15 cellular contexts compared by ENCODE assay signal in the genomic region with DNA sequence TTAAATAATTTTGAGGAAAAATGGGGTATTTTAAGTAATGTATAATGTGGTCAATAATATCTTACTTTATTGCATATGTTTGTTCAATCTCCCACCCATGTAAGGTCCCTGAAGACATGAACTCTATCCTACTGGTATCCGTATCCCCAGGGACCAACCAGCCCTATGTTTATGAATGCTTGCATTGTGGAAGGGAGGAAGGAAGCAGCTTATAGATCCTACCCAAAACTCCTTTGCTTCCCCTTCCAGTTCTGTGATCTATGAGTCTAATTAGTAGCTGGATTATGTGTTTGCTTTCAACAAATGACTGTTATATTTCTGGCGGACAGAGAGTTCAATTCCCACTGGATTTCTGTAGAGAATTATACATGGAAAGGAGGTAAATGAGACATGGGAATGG. TPM values are rescaled to one million over a fixed set of nuclear protein-coding genes. Genes with fewer than 3 reads are reported as not detected.
DNase-seq lines count a peak whose midpoint lies in the region; ATAC-seq, FAIRE-seq and TF ChIP-seq lines count a peak whose summit lies in the region.
"Had no signal": no experiment of that assay in that cellular context is flagged by ENCODE, and none has a peak within 500 bp of the region (broad histone marks: within the 10 kb centered on the region; RNA-seq: fewer than 3 reads in every experiment).

No MANE protein-coding gene starts in this region.

- POLR2A ChIA-PET in MCF 10A (lab: Yijun Ruan, JAX) = interaction anchor here (0.5 to 3.6 kb wide), 12 partner anchors 8 to 253 kb away, joined by 3 to 45 read pairs (median 8); a partner anchor contains a TSS
- POLR2A ChIA-PET in endothelial cell of umbilical vein (lab: Charles Lee) = no interaction called here

- H3K9me3 Mint-ChIP-seq in MCF 10A (ENCODE audit: unreplicated experiment) = no peaks in the 10 kb centered on the region
- no peaks in the 10 kb centered on the region for H3K9me3 Mint-ChIP-seq in neural progenitor cell

- H3K9ac ChIP-seq in mammary epithelial cell (ENCODE audit: insufficient read depth, low read length) (no peak overlapping the region), endothelial cell of umbilical vein (replicated peaks; ENCODE audit: extremely low read depth, insufficient read depth, low read length) (no peak overlapping the region), neural progenitor cell (no peak overlapping the region)

- TF ChIP-seq CTCF in MCF 10A (IDR thresholded peaks at IDR 0.05; ENCODE audit: unreplicated experiment) (no peak), mammary epithelial cell (conservative IDR thresholded peaks at IDR 0.05 in 1 of 2, IDR thresholded peaks at IDR 0.05 in 1 of 2; ENCODE audit: extremely low read depth in 1 of 2, insufficient read depth in 1 of 2, low read depth in 1 of 2, low read length in 2 of 2) (no peak), endothelial cell of umbilical vein (IDR thresholded peaks at IDR 0.05; ENCODE audit: extremely low read depth in 1 of 2, insufficient read depth in 1 of 2, low read depth in 1 of 2, low read length in 2 of 2) (no peak), neural progenitor cell (IDR thresholded peaks at IDR 0.05) (no peak)

- intact Hi-C loops in MCF 10A (cut with micrococcal nuclease) (loop anchor here (2.0 to 5.0 kb wide), 2 partner anchors 37 to 46 kb away; a partner anchor contains a TSS), mammary epithelial cell (cut with micrococcal nuclease) (loop anchor here (5.0 kb wide), 1 partner anchor 82 kb away; a partner anchor contains a TSS), endothelial cell of umbilical vein (cut with micrococcal nuclease) (loop anchor here (5.0 kb wide), 1 partner anchor 133 kb away; no protein-coding TSS in a partner anchor)

- 97% methylated on average over 2 of the region's 2 CpGs for WGBS in mammary epithelial cell (ENCODE audit: low coverage, missing lambda C conversion rate)

- no peak overlapping the region for H3K4me2 ChIP-seq in mammary epithelial cell (ENCODE audit: insufficient read depth, low read depth, low read length)
- no peak overlapping the region for H3K4me2 ChIP-seq in endothelial cell of umbilical vein (ENCODE audit: insufficient read depth, low read length)
- H3K4me2 ChIP-seq in neural progenitor cell = no peak overlapping the region

- peaks cover 11% of the 10 kb centered on the region for H3K4me1 ChIP-seq in mammary epithelial cell (ENCODE audit: insufficient read depth, low read length)
- H3K4me1 ChIP-seq in endothelial cell of umbilical vein (ENCODE audit: control insufficient read depth, extremely low read depth, insufficient read depth, low read length) = peaks cover 11% of the 10 kb centered on the region
- peaks cover 14% of the 10 kb centered on the region for H3K4me1 ChIP-seq in neural progenitor cell

- H4K20me1 ChIP-seq in mammary epithelial cell (ENCODE audit: insufficient read depth, low read length) (no peaks in the 10 kb centered on the region), endothelial cell of umbilical vein (replicated peaks; ENCODE audit: control insufficient read depth, extremely low read depth, insufficient read depth, low read length) (no peaks in the 10 kb centered on the region), neural progenitor cell (ENCODE audit: low read depth) (no peaks in the 10 kb centered on the region)

- H2AFZ ChIP-seq in mammary epithelial cell (ENCODE audit: low read depth, low read length) = no peak overlapping the region
- H2AFZ ChIP-seq in endothelial cell of umbilical vein (ENCODE audit: low read depth, low read length) = peak overlapping the region; percentile 45
- H2AFZ ChIP-seq in neural progenitor cell (replicated peaks) = no peak overlapping the region

- no peaks in the 10 kb centered on the region for H3K36me3 ChIP-seq in mammary epithelial cell (ENCODE audit: insufficient read depth, low read length)
- no peaks in the 10 kb centered on the region for H3K36me3 ChIP-seq in endothelial cell of umbilical vein (ENCODE audit: control insufficient read depth in 2 of 2, extremely low read depth in 1 of 2, insufficient read depth in 2 of 2, low read length in 2 of 2)
- H3K36me3 ChIP-seq in neural progenitor cell = no peaks in the 10 kb centered on the region

- H3K27ac Mint-ChIP-seq in MCF 10A (ENCODE audit: low read depth, unreplicated experiment) (no peak overlapping the region), neural progenitor cell (no peak overlapping the region)

- ATAC-seq in GM18909 (IDR thresholded peaks at IDR 0.05; ENCODE audit: poor library complexity, unreplicated experiment) = no peak
- ATAC-seq: gastroesophageal sphincter had no signal

- H3F3A ChIP-seq in neural progenitor cell (ENCODE audit: low read depth) = no peaks in the 10 kb centered on the region

- dilution Hi-C loops in mammary epithelial cell (cut with HindIII; ENCODE audit: low sequenced_read_pairs) (no loop called here), endothelial cell of umbilical vein (cut with MboI; ENCODE audit: extremely low pct_ligation_motif_present, low sequenced_read_pairs) (no loop called here)

- CTCF ChIA-PET in MCF 10A (lab: Yijun Ruan, JAX) = interaction anchor here (0.6 to 1.9 kb wide), 7 partner anchors 13 to 117 kb away, joined by 3 to 9 read pairs (median 4); a partner anchor contains a TSS
- CTCF ChIA-PET in mammary epithelial cell (lab: Charles Lee; ENCODE audit: low non-redundant PET) = no interaction called here
- CTCF ChIA-PET in endothelial cell of umbilical vein (lab: Charles Lee) = interaction anchor here (1.3 to 2.8 kb wide), 5 partner anchors 41 to 364 kb away, joined by 3 to 14 read pairs (median 6); no protein-coding TSS in a partner anchor

- no peaks in the 10 kb centered on the region for H3K9me3 ChIP-seq in mammary epithelial cell (replicated peaks; ENCODE audit: insufficient read depth, low read length)
- H3K9me3 ChIP-seq in endothelial cell of umbilical vein (replicated peaks; ENCODE audit: control insufficient read depth, insufficient read depth, low read length) = no peaks in the 10 kb centered on the region
- no peaks in the 10 kb centered on the region for H3K9me3 ChIP-seq in neural progenitor cell (ENCODE audit: low read depth)
- H3K9me3 ChIP-seq: BE2C, gastroesophageal sphincter had no signal

- in situ Hi-C loops in mammary epithelial cell (cut with MboI; ENCODE audit: low sequenced_read_pairs in 2 of 2) (no loop called here), SK-MEL-5 (cut with HindIII; ENCODE audit: low pct_unique_long_range_greater_than_20kb, low sequenced_read_pairs) (no loop called here)

- H3K36me3 Mint-ChIP-seq in MCF 10A (ENCODE audit: insufficient read depth, unreplicated experiment) (peaks cover under 1% of the 10 kb centered on the region), neural progenitor cell (peaks cover 3% of the 10 kb centered on the region)

- DNase-seq in MCF 10A (ENCODE audit: unreplicated experiment) (no peak), mammary epithelial cell (no peak), SK-MEL-5 (ENCODE audit: low read depth, low spot score) (peak; percentile 91), endothelial cell of umbilical vein (ENCODE audit: low read depth, low spot score) (no peak), nucleus accumbens (lab: John Stamatoyannopoulos, UW) (no peak), DMS153 treated with DMSO at 0.1 percent for 48 hours (lab: John Stamatoyannopoulos, UW; ENCODE audit: unreplicated experiment) (no peak), neural progenitor cell (ENCODE audit: low spot score) (no peak)
- DNase-seq: BE2C; effector CD8-positive, alpha-beta T cell; NCI-H146; stimulated activated CD4-positive, alpha-beta T cell treated with anti-CD3 and anti-CD28 coated beads, Interleukin-2, amount 100 ng/mL, for 48 hours had no signal

- TF ChIP-seq POLR2A in endothelial cell of umbilical vein (IDR thresholded peaks at IDR 0.05; ENCODE audit: low read depth, low read length) = no peak

- no peaks in the 10 kb centered on the region for H3K27me3 ChIP-seq in mammary epithelial cell (ENCODE audit: insufficient read depth, low read length)
- no peaks in the 10 kb centered on the region for H3K27me3 ChIP-seq in endothelial cell of umbilical vein (ENCODE audit: control insufficient read depth in 2 of 2, insufficient read depth in 2 of 2, low read length in 2 of 2)
- no peaks in the 10 kb centered on the region for H3K27me3 ChIP-seq in neural progenitor cell
- H3K27me3 ChIP-seq: BE2C, gastroesophageal sphincter had no signal

- H3K4me3 ChIP-seq in mammary epithelial cell (replicated peaks in 1 of 3; ENCODE audit: insufficient read depth in 1 of 3, low read depth in 2 of 3, low read length in 3 of 3) (no peak overlapping the region), endothelial cell of umbilical vein (replicated peaks in 1 of 3; ENCODE audit: insufficient read depth in 1 of 3, low read depth in 1 of 3, low read length in 3 of 3) (no peak overlapping the region), neural progenitor cell (no peak overlapping the region)

- no peak for FAIRE-seq in endothelial cell of umbilical vein (lab: Jason Lieb, UNC)
- FAIRE-seq: H1, islet of Langerhans had no signal

- peaks cover 4% of the 10 kb centered on the region for H3K79me2 ChIP-seq in mammary epithelial cell (ENCODE audit: insufficient read depth, low read length)
- peaks cover 8% of the 10 kb centered on the region for H3K79me2 ChIP-seq in endothelial cell of umbilical vein (ENCODE audit: control insufficient read depth, insufficient read depth, low read length)
- H3K79me2 ChIP-seq in neural progenitor cell (ENCODE audit: low read depth) = no peaks in the 10 kb centered on the region

- H3K4me1 Mint-ChIP-seq in MCF 10A (ENCODE audit: insufficient read depth, unreplicated experiment) = peaks cover 16% of the 10 kb centered on the region
- peaks cover 19% of the 10 kb centered on the region for H3K4me1 Mint-ChIP-seq in neural progenitor cell

- BruUV-seq in MCF 10A (replicated peaks; lab: Mats Ljungman, UMichigan) (no TSS peak), mammary epithelial cell (replicated peaks; lab: Mats Ljungman, UMichigan) (no TSS peak), endothelial cell of umbilical vein (replicated peaks; lab: Mats Ljungman, UMichigan) (no TSS peak)

- H3K9me1 ChIP-seq in endothelial cell of umbilical vein (replicated peaks; ENCODE audit: control insufficient read depth, extremely low read depth, insufficient read depth, low read length) = no peaks in the 10 kb centered on the region

- H3K27ac ChIP-seq in mammary epithelial cell (ENCODE audit: insufficient read depth, low read depth, low read length) (no peak overlapping the region), endothelial cell of umbilical vein (ENCODE audit: insufficient read depth, low read depth, low read length) (no peak overlapping the region), neural progenitor cell (no peak overlapping the region)

- H3K27me3 Mint-ChIP-seq in MCF 10A (ENCODE audit: insufficient read depth, unreplicated experiment) = no peaks in the 10 kb centered on the region
- H3K27me3 Mint-ChIP-seq in neural progenitor cell (ENCODE audit: insufficient read depth, low read depth) = no peaks in the 10 kb centered on the region

- H3K4me3 Mint-ChIP-seq in MCF 10A (ENCODE audit: unreplicated experiment) (peak overlapping the region; percentile 89), neural progenitor cell (no peak overlapping the region)

RNA-seq across cellular contexts. Expression of a gene that starts 45.6 kb away (rescaled TPM):
- total RNA-seq in MCF 10A (2022) (11.6 and 18.9 TPM in 2 replicates), mammary epithelial cell (10 to 100 TPM in 1 of 2 donors, 1 to 10 TPM in 1; 7.2 to 15.0 TPM), endothelial cell of umbilical vein (21.8 and 22.0 TPM in 2 replicates), neural progenitor cell (ENCODE audit: low replicate concordance) (29.2 and 45.4 TPM in 2 replicates)
- polyA plus RNA-seq in mammary epithelial cell (3.8 TPM), endothelial cell of umbilical vein (5.4 and 6.1 TPM in 2 replicates)
- polyA minus RNA-seq in mammary epithelial cell (11.9 TPM), endothelial cell of umbilical vein (14.7 and 15.1 TPM in 2 replicates)
- 27.2 and 28.9 TPM in 2 replicates for total RNA-seq in SK-MEL-5 (2014; rRNA removed; shearing (Covaris generic))
- polyA plus RNA-seq in SK-MEL-5 (2015; cell fraction: cytosol; rRNA removed) = 15.9 and 21.2 TPM in 2 replicates
- polyA plus RNA-seq in SK-MEL-5 (2015; cell fraction: nucleus; rRNA removed) = 36.1 and 40.0 TPM in 2 replicates
- polyA plus RNA-seq in endothelial cell of umbilical vein (2011; cell fraction: cytosol; rRNA removed) = 7.6 and 7.9 TPM in 2 replicates
- 25.3 and 32.7 TPM in 2 replicates for polyA plus RNA-seq in endothelial cell of umbilical vein (2011; cell fraction: nucleus; rRNA removed)
- polyA plus RNA-seq in endothelial cell of umbilical vein (2012) = 10.2 and 12.3 TPM in 2 replicates
- 5.2 TPM for polyA minus RNA-seq in endothelial cell of umbilical vein (2011; cell fraction: cytosol; rRNA and poly(A)+ RNA removed)
- 19.7 and 24.5 TPM in 2 replicates for polyA minus RNA-seq in endothelial cell of umbilical vein (2011; cell fraction: nucleus; rRNA and poly(A)+ RNA removed)
